ENCODE assay signal across 8 cellular contexts in genomic region chr7:2355079-2356008, GRCh38. TPM values are rescaled to one million over a fixed set of nuclear protein-coding genes. Genes with fewer than 3 reads are reported as not detected.
DNase-seq lines count a peak whose midpoint lies in the region; ATAC-seq, FAIRE-seq and TF ChIP-seq lines count a peak whose summit lies in the region.

No MANE protein-coding gene starts in this region.

- H3K36me3 Mint-ChIP-seq in CD4-positive, CD25-positive, alpha-beta regulatory T cell, result peaks cover 14% of the 10 kb centered on the region
- peaks cover 69% of the 10 kb centered on the region for H3K36me3 Mint-ChIP-seq in stimulated activated effector memory CD8-positive, alpha-beta T cell treated with anti-CD3 and anti-CD28 coated beads, Interleukin-12 subunit alpha, Interleukin-12 subunit beta, amount 100 ng/mL, for 72 hours

- H3K4me3 Mint-ChIP-seq in CD4-positive, CD25-positive, alpha-beta regulatory T cell, result peak overlapping the region; percentile 84 to 96 (median 88)
- peak overlapping the region; percentile 88 for H3K4me3 Mint-ChIP-seq in stimulated activated effector memory CD8-positive, alpha-beta T cell treated with anti-CD3 and anti-CD28 coated beads, Interleukin-12 subunit alpha, Interleukin-12 subunit beta, amount 100 ng/mL, for 72 hours

- no peak for ATAC-seq in CD4-positive, CD25-positive, alpha-beta regulatory T cell (ENCODE audit: low read depth in 2 of 2)
- peak; percentile 13 for ATAC-seq in GM21737 (IDR thresholded peaks at IDR 0.05; ENCODE audit: unreplicated experiment)
- ATAC-seq in stimulated activated effector memory CD8-positive, alpha-beta T cell treated with anti-CD3 and anti-CD28 coated beads, Interleukin-12 subunit alpha, Interleukin-12 subunit beta, amount 100 ng/mL, for 72 hours, result peak; percentile 9

- peaks cover 8 to 66% (median 33%) of the 10 kb centered on the region in 4 donors for H3K4me1 Mint-ChIP-seq in CD4-positive, CD25-positive, alpha-beta regulatory T cell
- H3K4me1 Mint-ChIP-seq in stimulated activated effector memory CD8-positive, alpha-beta T cell treated with anti-CD3 and anti-CD28 coated beads, Interleukin-12 subunit alpha, Interleukin-12 subunit beta, amount 100 ng/mL, for 72 hours, result peaks cover 29% of the 10 kb centered on the region

- intact Hi-C loops in adrenal gland (cut with DNase I), result loop anchor here (5.0 to 10.0 kb wide), 3 partner anchors 47 to 781 kb away; partner anchors contain the start of genes CHST12 (in 1 of the 2), MRM2 (in 1 of the 2), NUDT1 (in 1 of the 2) and PSMG3 (in 1 of the 2)
- intact Hi-C loops in kidney (cut with DNase I), result no loop called here

- peaks cover 46% of the 10 kb centered on the region for H3K4me1 ChIP-seq in CD4-positive, CD25-positive, alpha-beta regulatory T cell (ENCODE audit: control insufficient read depth, insufficient read depth, low read length, poor library complexity, severe bottlenecking)
- peaks cover 25 to 49% of the 10 kb centered on the region in 2 donors for H3K4me1 ChIP-seq in adrenal gland (replicated peaks in 1 of 2)
- H3K4me1 ChIP-seq in kidney (ENCODE audit: control insufficient read depth in 1 of 2, insufficient read depth in 1 of 2, low read depth in 1 of 2, low read length in 2 of 2), result peaks cover 6 to 18% of the 10 kb centered on the region in 2 donors

- H3K9ac ChIP-seq in kidney (ENCODE audit: low read length in 2 of 2), result peak overlapping the region; percentile 73 to 76

- peak overlapping the region; percentile 81 for H3K4me3 ChIP-seq in CD4-positive, CD25-positive, alpha-beta regulatory T cell (ENCODE audit: low read depth, low read length)
- peak overlapping the region; percentile 97 for H3K4me3 ChIP-seq in NB4 (ENCODE audit: low read depth, low read length)
- peak overlapping the region; percentile 61 to 94 (median 80) for H3K4me3 ChIP-seq in adrenal gland
- H3K4me3 ChIP-seq in kidney (ENCODE audit: low read length in 2 of 2), result peak overlapping the region; percentile 89

- H3K27ac ChIP-seq in CD4-positive, CD25-positive, alpha-beta regulatory T cell (ENCODE audit: insufficient read depth, low read length, poor library complexity, severe bottlenecking), result peak overlapping the region; percentile 68
- H3K27ac ChIP-seq in adrenal gland (peak overlapping the region in 4 of 5 donors; percentile 66 to 100 (median 96)), kidney (ENCODE audit: low read depth in 2 of 2, low read length in 2 of 2) (no peak overlapping the region)

- no peaks in the 10 kb centered on the region for H3K9me3 Mint-ChIP-seq in CD4-positive, CD25-positive, alpha-beta regulatory T cell
- no peaks in the 10 kb centered on the region for H3K9me3 Mint-ChIP-seq in stimulated activated effector memory CD8-positive, alpha-beta T cell treated with anti-CD3 and anti-CD28 coated beads, Interleukin-12 subunit alpha, Interleukin-12 subunit beta, amount 100 ng/mL, for 72 hours

- no peaks in the 10 kb centered on the region for H3K27me3 Mint-ChIP-seq in CD4-positive, CD25-positive, alpha-beta regulatory T cell

- peak overlapping the region in 2 of 3 donors; percentile 86 to 88 for H3K27ac Mint-ChIP-seq in CD4-positive, CD25-positive, alpha-beta regulatory T cell
- peak overlapping the region; percentile 100 for H3K27ac Mint-ChIP-seq in stimulated activated effector memory CD8-positive, alpha-beta T cell treated with anti-CD3 and anti-CD28 coated beads, Interleukin-12 subunit alpha, Interleukin-12 subunit beta, amount 100 ng/mL, for 72 hours

- H3K9me3 ChIP-seq in CD4-positive, CD25-positive, alpha-beta regulatory T cell (ENCODE audit: control insufficient read depth in 2 of 2, low read length in 2 of 2), result no peaks in the 10 kb centered on the region
- H3K9me3 ChIP-seq in adrenal gland (replicated peaks in 1 of 3) (no peaks in the 10 kb centered on the region), kidney (ENCODE audit: control insufficient read depth in 1 of 2, low read length in 2 of 2) (no peaks in the 10 kb centered on the region)

- FAIRE-seq in kidney (lab: Jason Lieb, UNC), result no peak

- H3K27me3 ChIP-seq in CD4-positive, CD25-positive, alpha-beta regulatory T cell (ENCODE audit: control insufficient read depth, insufficient read depth, low read length), result no peaks in the 10 kb centered on the region
- no peaks in the 10 kb centered on the region for H3K27me3 ChIP-seq in adrenal gland

- 1 to 4% (median 1%) methylated on average over 9 to 77 of the region's 77 CpGs for WGBS in adrenal gland, 4 donors

- TF ChIP-seq POLR2A in NB4 (IDR thresholded peaks at IDR 0.05; ENCODE audit: extremely low read depth, insufficient read length), result no peak
- TF ChIP-seq POLR2A in adrenal gland (IDR thresholded peaks at IDR 0.05), result peak in 1 of 2 donors; percentile 10

- no peak for TF ChIP-seq CTCF in NB4 (IDR thresholded peaks at IDR 0.05; ENCODE audit: low read depth, low read length)
- TF ChIP-seq CTCF in adrenal gland (IDR thresholded peaks at IDR 0.05), result no peak
- TF ChIP-seq CTCF in kidney (IDR thresholded peaks at IDR 0.05; ENCODE audit: borderline replicate concordance, extremely low read depth, insufficient read depth), result no peak

- peak in 2 of 3 donors; percentile 12 to 20 for DNase-seq in CD4-positive, CD25-positive, alpha-beta regulatory T cell
- DNase-seq in NB4 (ENCODE audit: low read depth) (peak; percentile 46), adrenal gland (peak in 3 of 7 donors; percentile 18 to 29 (median 29)), kidney (no peak), pons (ENCODE audit: low spot score) (no peak), occipital lobe (lab: John Stamatoyannopoulos, UW) (no peak)
- peak in 1 of 2 donors; percentile 68 for DNase-seq in stimulated activated effector memory CD8-positive, alpha-beta T cell treated with anti-CD3 and anti-CD28 coated beads, Interleukin-12 subunit alpha, Interleukin-12 subunit beta, amount 100 ng/mL, for 72 hours (ENCODE audit: low spot score in 2 of 2)

- H3K36me3 ChIP-seq in CD4-positive, CD25-positive, alpha-beta regulatory T cell (ENCODE audit: control insufficient read depth, insufficient read depth, low read length), result peaks cover 21% of the 10 kb centered on the region
- H3K36me3 ChIP-seq in adrenal gland (replicated peaks in 1 of 2), result no peaks in the 10 kb centered on the region
- H3K36me3 ChIP-seq in kidney (ENCODE audit: control insufficient read depth in 1 of 2, insufficient read depth in 2 of 2, low read length in 2 of 2), result peaks cover 4 to 5% of the 10 kb centered on the region in 2 donors

RNA-seq across cellular contexts. Expression of gene EIF3B, which starts 0.7 kb away (rescaled TPM):
- 150 TPM for total RNA-seq in CD4-positive, CD25-positive, alpha-beta regulatory T cell
- 10 to 100 TPM; 85.5 to 97.9 (median 94.3) TPM for polyA plus RNA-seq in CD4-positive, CD25-positive, alpha-beta regulatory T cell
- total RNA-seq in adrenal gland (100 to 1,000 TPM in 6 of 8 donors, 10 to 100 TPM in 2; 81.4 to 149 (median 110) TPM), kidney (107 TPM), occipital lobe (63.0 TPM)
- polyA plus RNA-seq in adrenal gland (100 to 1,000 TPM; 107 to 183 (median 107) TPM), kidney (ENCODE audit: insufficient read depth, low read depth, low replicate concordance) (65.5 TPM)

RNA-seq across cellular contexts. Expression of gene SNX8, which starts 41.1 kb away (rescaled TPM):
- total RNA-seq in CD4-positive, CD25-positive, alpha-beta regulatory T cell, result 7.3 TPM
- 10 to 100 TPM in 2 of 4 donors, 1 to 10 TPM in 2; 5.7 to 14.5 (median 10.8) TPM for polyA plus RNA-seq in CD4-positive, CD25-positive, alpha-beta regulatory T cell
- total RNA-seq in adrenal gland, result 10 to 100 TPM in 7 of 8 donors, 1 to 10 TPM in 1; 8.8 to 40.5 (median 25.9) TPM
- 10 to 100 TPM; 13.5 to 39.0 (median 37.2) TPM for polyA plus RNA-seq in adrenal gland
- 38.6 TPM for total RNA-seq in kidney
- polyA plus RNA-seq in kidney (ENCODE audit: insufficient read depth, low read depth, low replicate concordance), result 28.7 TPM
- 13.4 TPM for total RNA-seq in occipital lobe

RNA-seq across cellular contexts. Expression of gene CHST12, which starts 48.1 kb away (rescaled TPM):
- total RNA-seq in CD4-positive, CD25-positive, alpha-beta regulatory T cell, result 27.8 TPM
- polyA plus RNA-seq in CD4-positive, CD25-positive, alpha-beta regulatory T cell, result 10 to 100 TPM; 14.1 to 20.4 (median 19.3) TPM
- total RNA-seq in adrenal gland (10 to 100 TPM; 10.1 to 31.2 (median 21.4) TPM), kidney (25.6 TPM), occipital lobe (1.9 TPM)
- polyA plus RNA-seq in adrenal gland (10 to 100 TPM in 2 of 3 donors, 1 to 10 TPM in 1; 2.5 to 22.3 (median 17.5) TPM), kidney (ENCODE audit: insufficient read depth, low read depth, low replicate concordance) (16.3 TPM)

Comparison
In these comparisons a context has a peak if more than half of its experiments do, and no peak if none do; other contexts are left out.
1. ATAC-seq: peak in GM21737 (single experiment) and stimulated activated effector memory CD8-positive, alpha-beta T cell treated with anti-CD3 and anti-CD28 coated beads, Interleukin-12 subunit alpha, Interleukin-12 subunit beta, amount 100 ng/mL, for 72 hours (single experiment); none in CD4-positive, CD25-positive, alpha-beta regulatory T cell (0 of 2).
2. DNase-seq: peak in CD4-positive, CD25-positive, alpha-beta regulatory T cell (2 of 3) and NB4 (single experiment); none in kidney (single experiment), pons (single experiment) and occipital lobe (single experiment).
3. H3K27ac ChIP-seq: peak in CD4-positive, CD25-positive, alpha-beta regulatory T cell (single experiment) and adrenal gland (4 of 5); none in kidney (0 of 2).
4. Peak in every context shown above with its lines, with median percentiles within 50 percentile points of each other: H3K4me3 ChIP-seq.